14 cellular contexts compared by ENCODE assay signal in genomic region chr5:149416977-149417713, GRCh38. TPM values are rescaled to one million over a fixed set of nuclear protein-coding genes. Genes with fewer than 3 reads are reported as not detected.
A peak's percentile ranks its signal among the peaks of the same experiment; 100 is the strongest.
DNase-seq lines count a peak whose midpoint lies in the region; ATAC-seq and TF ChIP-seq lines count a peak whose summit lies in the region.
"Had no signal": no experiment of that assay in that cellular context is flagged by ENCODE, and none has a peak within 500 bp of the region (broad histone marks: within the 10 kb centered on the region; RNA-seq: fewer than 3 reads in every experiment).

No MANE protein-coding gene starts in this region.

- intact Hi-C loops in prostate gland (cut with DNase I), result no loop called here

- WGBS in prostate gland, result 38% methylated on average over 8 of the region's 8 CpGs

- H3K9ac ChIP-seq in BLaER1, result no peak overlapping the region

- TF ChIP-seq POLR2A in prostate gland (IDR thresholded peaks at IDR 0.05), result no peak

- no peaks in the 10 kb centered on the region for H3K9me3 ChIP-seq in BLaER1
- H3K9me3 ChIP-seq in prostate gland, result no peaks in the 10 kb centered on the region
- H3K9me3 ChIP-seq: body of pancreas had no signal

- no peaks in the 10 kb centered on the region for H3K36me3 ChIP-seq in BLaER1
- H3K36me3 ChIP-seq in prostate gland, result peaks cover 0 to 3% of the 10 kb centered on the region in 2 donors

- no peak overlapping the region for H3K27ac Mint-ChIP-seq in activated naive CD8-positive, alpha-beta T cell treated with anti-CD3 and anti-CD28 coated beads, Interleukin-2, amount 50 U/mL, for 24 hours
- H3K27ac Mint-ChIP-seq: T-helper 1 cell treated with Interleukin-12 subunit alpha and Interleukin-12 subunit beta and Interleukin-4 antibody, amounts not matched to agents 30 μg/mL and 1 μg/mL, for 36 hours had no signal

- no peak for TF ChIP-seq CTCF in fibroblast of villous mesenchyme (IDR thresholded peaks at IDR 0.05; ENCODE audit: insufficient read depth, low read depth, low read length)
- TF ChIP-seq CTCF in prostate gland (IDR thresholded peaks at IDR 0.05), result no peak

- DNase-seq in fibroblast of villous mesenchyme (ENCODE audit: low read depth) (peak; percentile 97), prostate gland (ENCODE audit: low spot score) (no peak), iPS-NIHi7 (ENCODE audit: extremely low spot score) (no peak), KG1 (lab: John Stamatoyannopoulos, UW) (no peak)
- DNase-seq in activated naive CD8-positive, alpha-beta T cell treated with anti-CD3 and anti-CD28 coated beads, Interleukin-2, amount 50 U/mL, for 24 hours, result no peak
- DNase-seq in stimulated activated CD4-positive, alpha-beta T cell treated with anti-CD3 and anti-CD28 coated beads, Interleukin-4, amount 100 ng/mL, for 24 hours, result no peak
- DNase-seq: body of pancreas, C1 segment of cervical spinal cord, NCI-H774 had no signal

- ATAC-seq in SK-N-SH treated with all-trans-retinoic acid at 6 μM for 48 hours, result peak; percentile 54
- ATAC-seq in activated naive CD8-positive, alpha-beta T cell treated with anti-CD3 and anti-CD28 coated beads, Interleukin-2, amount 50 U/mL, for 24 hours, result no peak
- ATAC-seq: body of pancreas; naive thymus-derived CD8-positive, alpha-beta T cell had no signal

- H3K9me3 Mint-ChIP-seq in activated naive CD8-positive, alpha-beta T cell treated with anti-CD3 and anti-CD28 coated beads, Interleukin-2, amount 50 U/mL, for 24 hours, result no peaks in the 10 kb centered on the region
- H3K9me3 Mint-ChIP-seq: naive thymus-derived CD8-positive, alpha-beta T cell; T-helper 1 cell treated with Interleukin-12 subunit alpha and Interleukin-12 subunit beta and Interleukin-4 antibody, amounts not matched to agents 30 μg/mL and 1 μg/mL, for 36 hours had no signal

- no peaks in the 10 kb centered on the region for H3K27me3 ChIP-seq in BLaER1
- no peaks in the 10 kb centered on the region for H3K27me3 ChIP-seq in prostate gland (replicated peaks; ENCODE audit: insufficient read depth)
- H3K27me3 ChIP-seq: body of pancreas had no signal

- H3K27me3 Mint-ChIP-seq in activated naive CD8-positive, alpha-beta T cell treated with anti-CD3 and anti-CD28 coated beads, Interleukin-2, amount 50 U/mL, for 24 hours, result no peaks in the 10 kb centered on the region

- H3K27ac ChIP-seq in BLaER1, result no peak overlapping the region
- H3K27ac ChIP-seq in prostate gland, result peak overlapping the region; percentile 56 to 82
- H3K27ac ChIP-seq: body of pancreas had no signal

- H3K4me2 ChIP-seq in BLaER1, result peak overlapping the region; percentile 7; the same call in 1 of the 2 replicates

- H3K4me1 ChIP-seq in BLaER1 (peaks cover 59% of the 10 kb centered on the region), prostate gland (replicated peaks) (no peaks in the 10 kb centered on the region)
- H3K4me1 ChIP-seq: body of pancreas had no signal

- H3K36me3 Mint-ChIP-seq in activated naive CD8-positive, alpha-beta T cell treated with anti-CD3 and anti-CD28 coated beads, Interleukin-2, amount 50 U/mL, for 24 hours (ENCODE audit: low read depth), result no peaks in the 10 kb centered on the region
- H3K36me3 Mint-ChIP-seq: naive thymus-derived CD8-positive, alpha-beta T cell had no signal

- H3K4me3 Mint-ChIP-seq in activated naive CD8-positive, alpha-beta T cell treated with anti-CD3 and anti-CD28 coated beads, Interleukin-2, amount 50 U/mL, for 24 hours, result no peak overlapping the region
- H3K4me3 Mint-ChIP-seq: naive thymus-derived CD8-positive, alpha-beta T cell; T-helper 1 cell treated with Interleukin-12 subunit alpha and Interleukin-12 subunit beta and Interleukin-4 antibody, amounts not matched to agents 30 μg/mL and 1 μg/mL, for 36 hours had no signal

- H3K4me3 ChIP-seq in BLaER1 (no peak overlapping the region), fibroblast of villous mesenchyme (ENCODE audit: low read depth, low read length) (peak overlapping the region; percentile 26), prostate gland (no peak overlapping the region)
- H3K4me3 ChIP-seq: body of pancreas had no signal

- peaks cover 3% of the 10 kb centered on the region for H3K4me1 Mint-ChIP-seq in activated naive CD8-positive, alpha-beta T cell treated with anti-CD3 and anti-CD28 coated beads, Interleukin-2, amount 50 U/mL, for 24 hours

- H4K20me1 ChIP-seq in BLaER1, result no peaks in the 10 kb centered on the region

TF ChIP-seq in SK-N-SH treated with all-trans-retinoic acid at 6 μM for 48 hours, 23 proteins besides CTCF, POLR2A, EP300 and RAD21:
- TF ChIP-seq CREB5 (CRISPR knock-in tag; IDR thresholded peaks at IDR 0.05; ENCODE audit: low read depth) (no peak), GLIS3 (CRISPR knock-in tag; IDR thresholded peaks at IDR 0.05) (no peak), PATZ1 (CRISPR knock-in tag; IDR thresholded peaks at IDR 0.05; ENCODE audit: borderline replicate concordance) (no peak), TSHZ2 (CRISPR knock-in tag; IDR thresholded peaks at IDR 0.05) (no peak), CSRNP3 (CRISPR knock-in tag; IDR thresholded peaks at IDR 0.05) (no peak)

RNA-seq across cellular contexts. Expression of gene IL17B, which starts 38.1 kb away (rescaled TPM):
- total RNA-seq in fibroblast of villous mesenchyme, result 1.3 TPM in 1 of 2 replicates, not detected in the other
- total RNA-seq in prostate gland, result 1 to 10 TPM in 1 of 2 donors, not detected in 1; 9.3 TPM
- total RNA-seq: body of pancreas; naive thymus-derived CD8-positive, alpha-beta T cell; subcutaneous adipose tissue had no signal

RNA-seq across cellular contexts. Expression of gene PCYOX1L, which starts 59.3 kb away (rescaled TPM):
- total RNA-seq in fibroblast of villous mesenchyme, result 6.4 and 11.7 TPM in 2 replicates
- 10 to 100 TPM in 1 of 2 donors, 1 to 10 TPM in 1; 7.7 to 20.7 TPM for total RNA-seq in prostate gland
